ENCODE assay signal across 22 cellular contexts in the genomic region with DNA sequence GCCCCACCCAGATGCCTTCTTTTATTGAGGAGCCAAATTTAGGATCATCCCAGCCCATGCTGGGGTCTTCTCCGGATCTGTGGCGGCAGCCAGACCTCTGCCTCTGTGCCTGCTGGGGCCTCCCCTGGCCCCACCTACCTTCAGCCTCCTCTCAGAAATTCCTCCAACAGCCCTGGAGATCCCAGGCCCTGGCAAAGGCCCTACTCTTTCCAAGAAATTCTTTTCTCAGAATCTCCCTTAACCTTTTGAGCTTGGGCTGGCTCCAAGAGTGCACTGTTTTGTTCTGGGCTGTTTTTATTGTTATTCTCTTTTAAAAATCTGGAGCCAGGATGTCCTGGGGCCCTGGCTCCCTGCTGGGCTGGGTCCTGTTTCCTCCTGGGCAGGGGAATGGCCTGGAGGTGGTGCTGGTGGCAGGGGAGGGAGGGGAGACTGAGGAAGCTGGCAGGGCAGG. TPM values are rescaled to one million over a fixed set of nuclear protein-coding genes. Genes with fewer than 3 reads are reported as not detected.
DNase-seq lines count a peak whose midpoint lies in the region; ATAC-seq, FAIRE-seq and TF ChIP-seq lines count a peak whose summit lies in the region.
"Had no signal": no experiment of that assay in that cellular context is flagged by ENCODE, and none has a peak within 500 bp of the region (broad histone marks: within the 10 kb centered on the region; RNA-seq: fewer than 3 reads in every experiment).

No MANE protein-coding gene starts in this region.

- H3K4me3 ChIP-seq in GM23338: no peak overlapping the region
- H3K4me3 ChIP-seq: cardiac muscle cell, left lung, suprapubic skin had no signal

- H3K4me1 Mint-ChIP-seq in GM23338 (peaks cover 15% of the 10 kb centered on the region), WTC11 (peaks cover 11% of the 10 kb centered on the region)
- no peaks in the 10 kb centered on the region for H3K4me1 Mint-ChIP-seq in activated T-cell treated with anti-CD3 and anti-CD28 coated beads, Interleukin-2, amount 50 U/mL, for 4 hours (ENCODE audit: low read depth)
- no peaks in the 10 kb centered on the region for H3K4me1 Mint-ChIP-seq in activated CD4-positive, alpha-beta T cell treated with anti-CD3 and anti-CD28 coated beads for 36 hours

- no peak overlapping the region for H2AFZ ChIP-seq in GM23338

- no peak for FAIRE-seq in RCC 7860 (lab: Jason Lieb, UNC)
- FAIRE-seq: D721Med, G401.6 had no signal

- peaks cover 13% of the 10 kb centered on the region for H3K27me3 Mint-ChIP-seq in GM23338 (ENCODE audit: insufficient read depth, low read depth, poor library complexity)
- no peaks in the 10 kb centered on the region for H3K27me3 Mint-ChIP-seq in WTC11 (ENCODE audit: low read depth)
- no peaks in the 10 kb centered on the region for H3K27me3 Mint-ChIP-seq in activated T-cell treated with anti-CD3 and anti-CD28 coated beads, Interleukin-2, amount 50 U/mL, for 4 hours (ENCODE audit: low read depth)
- H3K27me3 Mint-ChIP-seq in activated CD4-positive, alpha-beta T cell treated with anti-CD3 and anti-CD28 coated beads for 36 hours: no peaks in the 10 kb centered on the region

- no peak for DNase-seq in GM23338 (ENCODE audit: low spot score)
- DNase-seq in WTC11 (ENCODE audit: low spot score): no peak
- peak; percentile 72 for DNase-seq in left cardiac atrium
- peak; percentile 67 for DNase-seq in posterior vena cava (ENCODE audit: low spot score)
- no peak for DNase-seq in NCI-H1417 (lab: John Stamatoyannopoulos, UW)
- DNase-seq in RCC 7860 (ENCODE audit: low spot score): no peak
- DNase-seq in activated T-cell treated with anti-CD3 and anti-CD28 coated beads, Interleukin-2, amount 50 U/mL, for 4 hours: no peak
- DNase-seq in activated CD4-positive, alpha-beta T cell treated with anti-CD3 and anti-CD28 coated beads for 36 hours: no peak
- DNase-seq: activated gamma-delta T cell treated with Interleukin-2 at 50 U/mL for 16 hours, left lung, NCI-H187, NCI-H2227 treated with DMSO at 0.1 percent for 48 hours, NCI-H82, PC-3, retina, T-helper 2 cell had no signal

- 0 out of 2 replicates have a peak, but pooled peaks cover 2% of the 10 kb centered on the region for H3F3A ChIP-seq in GM23338 (replicated peaks; ENCODE audit: low read depth)

- POLR2A ChIA-PET in WTC11 (lab: Charles Lee): no interaction called here
- POLR2A ChIA-PET in activated CD4-positive, alpha-beta T cell treated with anti-CD3 and anti-CD28 coated beads for 36 hours (lab: Charles Lee): no interaction called here

- no peak overlapping the region; the same call in 1 of the 2 replicates for H3K27ac ChIP-seq in GM23338 (ENCODE audit: low read depth)
- H3K27ac ChIP-seq: C4-2B, cardiac muscle cell, left lung, neutrophil, suprapubic skin had no signal

- H3K9me3 Mint-ChIP-seq in GM23338 (no peaks in the 10 kb centered on the region), WTC11 (no peaks in the 10 kb centered on the region)
- H3K9me3 Mint-ChIP-seq in activated T-cell treated with anti-CD3 and anti-CD28 coated beads, Interleukin-2, amount 50 U/mL, for 4 hours: no peaks in the 10 kb centered on the region
- no peaks in the 10 kb centered on the region for H3K9me3 Mint-ChIP-seq in activated CD4-positive, alpha-beta T cell treated with anti-CD3 and anti-CD28 coated beads for 36 hours (ENCODE audit: low read depth)

- peaks cover 52% of the 10 kb centered on the region for H3K36me3 ChIP-seq in GM23338 (ENCODE audit: insufficient read depth)
- H3K36me3 ChIP-seq: cardiac muscle cell had no signal

- H3K4me2 ChIP-seq in GM23338: no peak overlapping the region

- H3K4me3 Mint-ChIP-seq in GM23338: no peak overlapping the region
- H3K4me3 Mint-ChIP-seq in WTC11: no peak overlapping the region
- no peak overlapping the region for H3K4me3 Mint-ChIP-seq in activated T-cell treated with anti-CD3 and anti-CD28 coated beads, Interleukin-2, amount 50 U/mL, for 4 hours
- H3K4me3 Mint-ChIP-seq in activated CD4-positive, alpha-beta T cell treated with anti-CD3 and anti-CD28 coated beads for 36 hours: no peak overlapping the region

- TF ChIP-seq CTCF in GM23338 (conservative IDR thresholded peaks at IDR 0.05; ENCODE audit: low read depth in 2 of 2) (no peak), WTC11 (IDR thresholded peaks at IDR 0.05) (no peak)

- intact Hi-C loops in left cardiac atrium (cut with DNase I) (no loop called here), posterior vena cava (cut with DNase I) (no loop called here)
- intact Hi-C loops in activated CD4-positive, alpha-beta T cell treated with anti-CD3 and anti-CD28 coated beads for 36 hours (cut with DNase I, micrococcal nuclease): no loop called here

- CTCF ChIA-PET in WTC11 (lab: Charles Lee): interaction anchor here (0.9 to 2.2 kb wide), 4 partner anchors 13 to 279 kb away, joined by 3 to 6 read pairs (median 4); no protein-coding TSS in a partner anchor
- CTCF ChIA-PET in activated CD4-positive, alpha-beta T cell treated with anti-CD3 and anti-CD28 coated beads for 36 hours (lab: Charles Lee): no interaction called here

- no peaks in the 10 kb centered on the region for H3K79me2 ChIP-seq in GM23338 (replicated peaks; ENCODE audit: insufficient read depth)

- H3K4me1 ChIP-seq in GM23338 (ENCODE audit: insufficient read depth): no peaks in the 10 kb centered on the region
- H3K4me1 ChIP-seq: left lung, suprapubic skin had no signal

- no peak overlapping the region for H3K27ac Mint-ChIP-seq in GM23338
- no peak overlapping the region; the same call in 1 of the 2 replicates for H3K27ac Mint-ChIP-seq in WTC11
- H3K27ac Mint-ChIP-seq in activated CD4-positive, alpha-beta T cell treated with anti-CD3 and anti-CD28 coated beads for 36 hours: no peak overlapping the region

- H3K36me3 Mint-ChIP-seq in GM23338 (ENCODE audit: low read depth): peaks cover 80% of the 10 kb centered on the region
- H3K36me3 Mint-ChIP-seq in WTC11: peaks cover 76% of the 10 kb centered on the region
- H3K36me3 Mint-ChIP-seq in activated T-cell treated with anti-CD3 and anti-CD28 coated beads, Interleukin-2, amount 50 U/mL, for 4 hours (ENCODE audit: insufficient read depth): peaks cover 47% of the 10 kb centered on the region
- H3K36me3 Mint-ChIP-seq in activated CD4-positive, alpha-beta T cell treated with anti-CD3 and anti-CD28 coated beads for 36 hours (ENCODE audit: low read depth): peaks cover 49% of the 10 kb centered on the region

- H4K20me1 ChIP-seq in GM23338 (replicated peaks; ENCODE audit: insufficient read depth): peaks cover 10% of the 10 kb centered on the region

- no peaks in the 10 kb centered on the region for H3K27me3 ChIP-seq in GM23338 (ENCODE audit: insufficient read depth)
- H3K27me3 ChIP-seq: cardiac muscle cell, left lung, neutrophil, suprapubic skin had no signal

- H3K9me2 ChIP-seq in GM23338 (ENCODE audit: insufficient read depth): no peaks in the 10 kb centered on the region

- ATAC-seq in GM23338: peak; percentile 64
- peak; percentile 27 for ATAC-seq in WTC11
- ATAC-seq in left cardiac atrium: peak; percentile 54 to 56
- no peak for ATAC-seq in activated T-cell treated with anti-CD3 and anti-CD28 coated beads, Interleukin-2, amount 50 U/mL, for 4 hours
- no peak for ATAC-seq in activated CD4-positive, alpha-beta T cell treated with anti-CD3 and anti-CD28 coated beads for 36 hours
- ATAC-seq: left lung, PC-3 had no signal

TF ChIP-seq in WTC11, 78 proteins besides CTCF, POLR2A, EP300 and RAD21:
- TF ChIP-seq ZNF423 (CRISPR knock-in tag; IDR thresholded peaks at IDR 0.05) (peak; percentile 46; the same call in 1 of the 2 replicates), NFYB (CRISPR knock-in tag; conservative IDR thresholded peaks at IDR 0.05; ENCODE audit: low read depth) (no peak)

RNA-seq across cellular contexts. Expression of a gene that starts 57.8 kb away (rescaled TPM):
- 4.5 and 5.8 TPM in 2 replicates for total RNA-seq in GM23338 (2014; rRNA removed; shearing (Covaris generic))
- polyA plus RNA-seq in GM23338 (2016; fragmentation: Nextera tagmentation; extraction: Ambion mirVana): 3.6 and 3.9 TPM in 2 replicates
- total RNA-seq in WTC11 (2021) (11.4 to 12.0 TPM (median 11.7 TPM) in 3 replicates), left cardiac atrium (10 to 100 TPM; 18.2 to 19.8 TPM), posterior vena cava (1 to 10 TPM; 3.7 to 3.9 TPM)
- not detected for total RNA-seq in activated T-cell treated with anti-CD3 and anti-CD28 coated beads, Interleukin-2, amount 50 U/mL, for 4 hours
- not detected for total RNA-seq in activated CD4-positive, alpha-beta T cell treated with anti-CD3 and anti-CD28 coated beads for 36 hours
- polyA plus RNA-seq: cardiac muscle cell had no signal

Comparison
In these comparisons a context has a peak if more than half of its experiments do, and no peak if none do; other contexts are left out.
1. ATAC-seq: peak in GM23338 (single experiment), WTC11 (single experiment) and left cardiac atrium (2 of 2); none in activated T-cell treated with anti-CD3 and anti-CD28 coated beads, Interleukin-2, amount 50 U/mL, for 4 hours (0 of 2) and activated CD4-positive, alpha-beta T cell treated with anti-CD3 and anti-CD28 coated beads for 36 hours (single experiment).
2. DNase-seq: peak in left cardiac atrium (single experiment) and posterior vena cava (single experiment); none in GM23338 (single experiment), WTC11 (single experiment), NCI-H1417 (0 of 3), RCC 7860 (single experiment), activated T-cell treated with anti-CD3 and anti-CD28 coated beads, Interleukin-2, amount 50 U/mL, for 4 hours (single experiment) and activated CD4-positive, alpha-beta T cell treated with anti-CD3 and anti-CD28 coated beads for 36 hours (single experiment).